Comparison of ENCODE assay signal across 8 cellular contexts in the genomic region with DNA sequence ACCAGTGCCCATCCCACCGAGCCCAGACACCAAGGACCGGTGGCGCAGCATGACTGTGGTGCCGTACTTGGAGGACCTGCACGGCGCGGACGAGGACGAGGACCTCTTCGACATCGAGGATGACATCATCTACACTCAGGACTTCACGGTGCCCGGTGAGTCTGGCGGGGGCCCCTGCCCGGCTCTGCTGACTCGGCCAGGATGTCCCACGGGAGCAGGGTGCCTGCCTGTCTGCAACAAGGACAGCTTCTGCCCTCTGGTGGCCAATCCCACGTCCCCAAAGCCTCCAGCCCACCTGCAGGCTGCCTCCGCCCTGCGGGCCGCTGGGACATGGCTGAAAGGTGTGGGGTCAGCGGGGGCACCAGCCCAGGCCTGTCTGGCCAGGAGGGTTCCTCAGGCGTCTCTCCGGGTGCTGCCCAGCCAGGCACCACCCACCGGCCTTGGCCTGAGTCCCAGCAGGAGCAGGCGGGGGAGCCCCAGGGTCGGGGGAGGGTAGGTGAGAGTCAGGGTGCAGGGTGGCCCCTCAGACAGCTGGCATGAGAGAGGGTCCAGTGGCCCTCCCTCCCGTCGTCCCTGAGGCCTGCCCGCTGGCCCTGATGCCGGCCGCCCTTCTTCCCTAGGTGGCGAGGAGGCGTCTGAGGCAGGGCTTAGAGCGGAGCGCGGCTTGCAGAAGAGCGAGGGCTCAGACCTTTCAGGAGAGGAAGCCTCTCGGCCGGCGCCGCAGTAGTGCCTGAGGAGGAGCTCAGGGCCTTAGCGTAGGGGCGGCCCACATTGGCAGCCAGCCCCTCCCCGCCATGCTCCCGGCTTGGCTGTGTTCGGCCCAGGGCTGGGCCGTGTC. TPM values are rescaled to one million over a fixed set of nuclear protein-coding genes. Genes with fewer than 3 reads are reported as not detected.
A peak's percentile ranks its signal among the peaks of the same experiment; 100 is the strongest.
DNase-seq lines count a peak whose midpoint lies in the region; ATAC-seq, FAIRE-seq and TF ChIP-seq lines count a peak whose summit lies in the region.

No MANE protein-coding gene starts in this region.

- no peaks in the 10 kb centered on the region for H3K9me3 Mint-ChIP-seq in astrocyte (ENCODE audit: unreplicated experiment)

- no peak overlapping the region for H2AFZ ChIP-seq in astrocyte (ENCODE audit: low read depth, low read length)

- H3K9ac ChIP-seq in astrocyte (ENCODE audit: low read length), result no peak overlapping the region

- H3K4me3 Mint-ChIP-seq in astrocyte (ENCODE audit: unreplicated experiment), result no peak overlapping the region

- intact Hi-C loops in lower lobe of right lung (cut with DNase I), result no loop called here

- DNase-seq in COLO668 (lab: John Stamatoyannopoulos, UW; ENCODE audit: unreplicated experiment) (peak; percentile 17), HFF-Myc (ENCODE audit: extremely low read depth, low read depth) (no peak), astrocyte (ENCODE audit: low read depth) (no peak), lower lobe of right lung (no peak), occipital lobe (lab: John Stamatoyannopoulos, UW) (no peak), DMS79 treated with DMSO at 0.1 percent for 48 hours (lab: John Stamatoyannopoulos, UW) (no peak), NCI-H524 treated with DMSO at 0.1 percent for 48 hours (lab: John Stamatoyannopoulos, UW) (no peak)

- H3K9me3 ChIP-seq in astrocyte (ENCODE audit: insufficient read depth, low read depth, low read length) (no peaks in the 10 kb centered on the region), lower lobe of right lung (no peaks in the 10 kb centered on the region)

- no peaks in the 10 kb centered on the region for H3K36me3 Mint-ChIP-seq in astrocyte (ENCODE audit: low read depth, unreplicated experiment)

- H3K27ac ChIP-seq in astrocyte (ENCODE audit: low read depth, low read length) (no peak overlapping the region), lower lobe of right lung (no peak overlapping the region)

- H3K27me3 ChIP-seq in astrocyte (ENCODE audit: insufficient read depth, low read length) (no peaks in the 10 kb centered on the region), lower lobe of right lung (ENCODE audit: low read depth) (no peaks in the 10 kb centered on the region)

- H4K20me1 ChIP-seq in astrocyte (ENCODE audit: insufficient read depth, low read length), result peaks cover 68% of the 10 kb centered on the region

- no peak for ATAC-seq in lower lobe of right lung
- no peak for ATAC-seq in HG03025 (IDR thresholded peaks at IDR 0.05; ENCODE audit: low FRiP score, unreplicated experiment)

- no peak overlapping the region for H3K27ac Mint-ChIP-seq in astrocyte (ENCODE audit: unreplicated experiment)

- peaks cover 24% of the 10 kb centered on the region for H3K79me2 ChIP-seq in astrocyte (ENCODE audit: insufficient read depth, low read length)

- no peak overlapping the region for H3K4me2 ChIP-seq in astrocyte (ENCODE audit: low read length)

- TF ChIP-seq CTCF in HFF-Myc (IDR thresholded peaks at IDR 0.05; ENCODE audit: low read depth, low read length, missing control alignments) (peak; percentile 59), astrocyte (IDR thresholded peaks at IDR 0.05; ENCODE audit: insufficient read depth, low read depth, low read length) (peak; percentile 35), lower lobe of right lung (IDR thresholded peaks at IDR 0.05) (peak; percentile 28)

- H3K4me1 Mint-ChIP-seq in astrocyte (ENCODE audit: low read depth, unreplicated experiment), result no peaks in the 10 kb centered on the region

- no peaks in the 10 kb centered on the region for H3K4me1 ChIP-seq in astrocyte (ENCODE audit: insufficient read depth, low read length)
- H3K4me1 ChIP-seq in lower lobe of right lung, result peaks cover 6% of the 10 kb centered on the region

- no peaks in the 10 kb centered on the region for H3K27me3 Mint-ChIP-seq in astrocyte (ENCODE audit: low read depth, unreplicated experiment)

- H3K36me3 ChIP-seq in astrocyte (ENCODE audit: insufficient read depth, low read length) (no peaks in the 10 kb centered on the region), lower lobe of right lung (peaks cover 85% of the 10 kb centered on the region)

- H3K4me3 ChIP-seq in HFF-Myc (replicated peaks; ENCODE audit: low read depth, low read length) (no peak overlapping the region), astrocyte (ENCODE audit: insufficient read depth, low read depth, low read length) (no peak overlapping the region), lower lobe of right lung (no peak overlapping the region)

- no peak for FAIRE-seq in astrocyte (lab: Jason Lieb, UNC)

RNA-seq across cellular contexts. Expression of gene CBARP, which starts 14.6 kb away (rescaled TPM):
- total RNA-seq in astrocyte (18.8 and 19.8 TPM in 2 replicates), lower lobe of right lung (0.41 TPM), occipital lobe (6.6 TPM)

RNA-seq across cellular contexts. Expression of gene STK11, which starts 17.7 kb away (rescaled TPM):
- 61.6 and 67.9 TPM in 2 replicates for total RNA-seq in astrocyte
- 50.5 TPM for total RNA-seq in lower lobe of right lung
- 49.0 TPM for total RNA-seq in occipital lobe

RNA-seq across cellular contexts. Expression of gene ATP5F1D, which starts 18.3 kb away (rescaled TPM):
- total RNA-seq in astrocyte, result 154 and 170 TPM in 2 replicates
- total RNA-seq in lower lobe of right lung, result 116 TPM
- 11.9 TPM for total RNA-seq in occipital lobe

RNA-seq across cellular contexts. Expression of gene MIDN, which starts 25.1 kb away (rescaled TPM):
- 119 and 141 TPM in 2 replicates for total RNA-seq in astrocyte
- 76.3 TPM for total RNA-seq in lower lobe of right lung
- total RNA-seq in occipital lobe, result 15.3 TPM

RNA-seq across cellular contexts. Expression of gene CIRBP, which starts 45.9 kb away (rescaled TPM):
- 184 and 215 TPM in 2 replicates for total RNA-seq in astrocyte
- 352 TPM for total RNA-seq in lower lobe of right lung
- 598 TPM for total RNA-seq in occipital lobe
